1 cellular context compared by ENCODE assay signal in the genomic region with DNA sequence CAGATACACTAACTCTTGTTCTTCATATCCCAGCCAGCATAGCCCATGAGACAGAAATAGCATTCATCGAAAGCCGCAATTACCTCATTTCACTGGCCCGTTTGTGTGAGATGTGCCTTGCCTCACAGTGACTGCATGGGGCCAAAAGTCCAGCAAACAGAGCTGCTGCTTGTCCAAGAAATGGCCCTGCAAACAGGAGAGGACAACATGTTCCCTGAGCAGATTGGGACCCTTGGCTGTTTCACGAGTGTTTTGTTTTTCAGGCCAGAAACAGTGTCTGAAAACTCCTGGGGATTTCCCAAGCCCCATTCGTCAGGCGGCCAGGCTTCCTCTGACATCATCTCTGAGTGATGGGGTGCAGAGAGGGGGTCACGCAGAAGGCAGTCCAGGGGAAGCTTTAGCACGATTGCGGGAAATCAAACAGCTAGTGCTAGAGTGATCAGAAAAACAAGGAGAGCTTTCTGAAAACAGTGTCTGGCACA.
TF ChIP-seq lines count a peak whose summit lies in the region.

No MANE protein-coding gene starts in this region.

TF ChIP-seq in GM12878, 131 proteins besides CTCF, POLR2A, EP300 and RAD21 (continued from another document):
- TF ChIP-seq, protein P1, sequence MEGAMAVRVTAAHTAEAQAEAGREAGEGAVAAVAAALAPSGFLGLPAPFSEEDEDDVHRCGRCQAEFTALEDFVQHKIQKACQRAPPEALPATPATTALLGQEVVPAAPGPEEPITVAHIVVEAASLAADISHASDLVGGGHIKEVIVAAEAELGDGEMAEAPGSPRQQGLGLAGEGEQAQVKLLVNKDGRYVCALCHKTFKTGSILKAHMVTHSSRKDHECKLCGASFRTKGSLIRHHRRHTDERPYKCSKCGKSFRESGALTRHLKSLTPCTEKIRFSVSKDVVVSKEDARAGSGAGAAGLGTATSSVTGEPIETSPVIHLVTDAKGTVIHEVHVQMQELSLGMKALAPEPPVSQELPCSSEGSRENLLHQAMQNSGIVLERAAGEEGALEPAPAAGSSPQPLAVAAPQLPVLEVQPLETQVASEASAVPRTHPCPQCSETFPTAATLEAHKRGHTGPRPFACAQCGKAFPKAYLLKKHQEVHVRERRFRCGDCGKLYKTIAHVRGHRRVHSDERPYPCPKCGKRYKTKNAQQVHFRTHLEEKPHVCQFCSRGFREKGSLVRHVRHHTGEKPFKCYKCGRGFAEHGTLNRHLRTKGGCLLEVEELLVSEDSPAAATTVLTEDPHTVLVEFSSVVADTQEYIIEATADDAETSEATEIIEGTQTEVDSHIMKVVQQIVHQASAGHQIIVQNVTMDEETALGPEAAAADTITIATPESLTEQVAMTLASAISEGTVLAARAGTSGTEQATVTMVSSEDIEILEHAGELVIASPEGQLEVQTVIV (IDR thresholded peaks at IDR 0.05; ENCODE audit: borderline replicate concordance, partially characterized antibody), result no peak
- TF ChIP-seq, protein P2, sequence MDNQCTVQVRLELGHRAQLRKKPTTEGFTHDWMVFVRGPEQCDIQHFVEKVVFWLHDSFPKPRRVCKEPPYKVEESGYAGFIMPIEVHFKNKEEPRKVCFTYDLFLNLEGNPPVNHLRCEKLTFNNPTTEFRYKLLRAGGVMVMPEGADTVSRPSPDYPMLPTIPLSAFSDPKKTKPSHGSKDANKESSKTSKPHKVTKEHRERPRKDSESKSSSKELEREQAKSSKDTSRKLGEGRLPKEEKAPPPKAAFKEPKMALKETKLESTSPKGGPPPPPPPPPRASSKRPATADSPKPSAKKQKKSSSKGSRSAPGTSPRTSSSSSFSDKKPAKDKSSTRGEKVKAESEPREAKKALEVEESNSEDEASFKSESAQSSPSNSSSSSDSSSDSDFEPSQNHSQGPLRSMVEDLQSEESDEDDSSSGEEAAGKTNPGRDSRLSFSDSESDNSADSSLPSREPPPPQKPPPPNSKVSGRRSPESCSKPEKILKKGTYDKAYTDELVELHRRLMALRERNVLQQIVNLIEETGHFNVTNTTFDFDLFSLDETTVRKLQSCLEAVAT (IDR thresholded peaks at IDR 0.05), result no peak
- TF ChIP-seq ATF7 (IDR thresholded peaks at IDR 0.05; ENCODE audit: low read depth), result no peak
- no peak for TF ChIP-seq ETV6 (conservative IDR thresholded peaks at IDR 0.05 in 1 of 2, IDR thresholded peaks at IDR 0.05 in 1 of 2; ENCODE audit: borderline replicate concordance in 1 of 2, low read depth in 1 of 2)
- TF ChIP-seq ZBTB33 (IDR thresholded peaks at IDR 0.05), result no peak
- no peak for TF ChIP-seq HDAC2 (IDR thresholded peaks at IDR 0.05)
- TF ChIP-seq CREB1 (IDR thresholded peaks at IDR 0.05; ENCODE audit: low read depth), result no peak
- no peak for TF ChIP-seq MEF2A (IDR thresholded peaks at IDR 0.05; ENCODE audit: insufficient read depth, low read depth, low read length)
- TF ChIP-seq KAT2A (conservative IDR thresholded peaks at IDR 0.05; ENCODE audit: control insufficient read depth, low read depth, low read length), result no peak
- TF ChIP-seq TAF1 (IDR thresholded peaks at IDR 0.05; ENCODE audit: borderline replicate concordance, low read depth, low read length), result no peak
- no peak for TF ChIP-seq ZNF217 (IDR thresholded peaks at IDR 0.05)
